Comparison of ENCODE assay signal across 17 cellular contexts in genomic region chr6:116314878-116315277, GRCh38. TPM values are rescaled to one million over a fixed set of nuclear protein-coding genes. Genes with fewer than 3 reads are reported as not detected.
DNase-seq lines count a peak whose midpoint lies in the region; ATAC-seq and TF ChIP-seq lines count a peak whose summit lies in the region.
"Had no signal": no experiment of that assay in that cellular context is flagged by ENCODE, and none has a peak within 500 bp of the region (broad histone marks: within the 10 kb centered on the region; RNA-seq: fewer than 3 reads in every experiment).

No MANE protein-coding gene starts in this region.

- DNase-seq in GM12865 (ENCODE audit: low read depth) (peak; percentile 21), NB4 (ENCODE audit: low read depth) (peak; percentile 35), kidney tubule cell (ENCODE audit: low spot score) (peak; percentile 50), HuH-7.5 (ENCODE audit: low spot score) (no peak), COR-L47 (lab: John Stamatoyannopoulos, UW) (no peak), NCI-H345 treated with DMSO at 0.1 percent for 48 hours (lab: John Stamatoyannopoulos, UW; ENCODE audit: unreplicated experiment) (no peak), dorsolateral prefrontal cortex (no peak)
- DNase-seq: activated CD4-positive, CD25-positive, alpha-beta regulatory T cell treated with anti-CD3 and anti-CD28 coated beads, Interleukin-2, amount 50 U/mL, for 72 hours; hippocampal formation; NCI-H1105 treated with DMSO at 0.1 percent for 48 hours; NCI-H526 treated with DMSO at 0.1 percent for 48 hours; stimulated activated CD4-positive, alpha-beta T cell treated with anti-CD3 and anti-CD28 coated beads, Interleukin-2, amount 100 ng/mL, for 24 hours; stimulated activated naive CD8-positive, alpha-beta T cell treated with anti-CD3 and anti-CD28 coated beads, Interleukin-15, Interleukin-2, amounts not matched to agents 100 U/mL and 50 U/mL, for 24 hours had no signal

- peak; percentile 63 for ATAC-seq in GM21825 (IDR thresholded peaks at IDR 0.05; ENCODE audit: unreplicated experiment)
- ATAC-seq: stimulated activated naive CD8-positive, alpha-beta T cell treated with anti-CD3 and anti-CD28 coated beads, Interleukin-15, Interleukin-2, amounts not matched to agents 100 U/mL and 50 U/mL, for 24 hours had no signal

- no peaks in the 10 kb centered on the region for H3K27me3 ChIP-seq in dorsolateral prefrontal cortex
- H3K27me3 ChIP-seq: breast epithelium had no signal

- no peak overlapping the region for H3K4me3 ChIP-seq in GM12865 (ENCODE audit: low read depth, low read length)
- no peak overlapping the region for H3K4me3 ChIP-seq in NB4 (ENCODE audit: low read depth, low read length)
- H3K4me3 ChIP-seq in dorsolateral prefrontal cortex: no peak overlapping the region
- H3K4me3 ChIP-seq: breast epithelium, lung had no signal

- intact Hi-C loops in dorsolateral prefrontal cortex (cut with DNase I): no loop called here

- no peak for TF ChIP-seq POLR2A in NB4 (IDR thresholded peaks at IDR 0.05; ENCODE audit: extremely low read depth, insufficient read length)

- no peak overlapping the region for H3K27ac ChIP-seq in dorsolateral prefrontal cortex
- H3K27ac ChIP-seq: breast epithelium, C4-2B had no signal

- TF ChIP-seq CTCF in GM12865 (IDR thresholded peaks at IDR 0.05; ENCODE audit: insufficient read depth, low read depth, low read length, missing control alignments) (no peak), NB4 (IDR thresholded peaks at IDR 0.05; ENCODE audit: low read depth, low read length) (no peak), dorsolateral prefrontal cortex (IDR thresholded peaks at IDR 0.05 in 54 of 56, conservative IDR thresholded peaks at IDR 0.05 in 2 of 56; ENCODE audit: low read depth in 1 of 56, partially characterized antibody in 56 of 56) (no peak)

RNA-seq across cellular contexts. Expression of gene TSPYL1, which starts 35.1 kb away (rescaled TPM):
- total RNA-seq in dorsolateral prefrontal cortex: 100 to 1,000 TPM; 121 to 538 (median 358) TPM

RNA-seq across cellular contexts. Expression of gene DSE, which starts 55.9 kb away (rescaled TPM):
- 10 to 100 TPM; 10.7 to 45.2 (median 20.5) TPM for total RNA-seq in dorsolateral prefrontal cortex

Comparison
In these comparisons a context has a peak if more than half of its experiments do, and no peak if none do; other contexts are left out.
1. DNase-seq: peak in GM12865 (single experiment), NB4 (single experiment) and kidney tubule cell (single experiment); none in HuH-7.5 (single experiment), COR-L47 (single experiment), NCI-H345 treated with DMSO at 0.1 percent for 48 hours (single experiment) and dorsolateral prefrontal cortex (0 of 10).